Comparison of ENCODE assay signal across 8 cellular contexts in genomic region chr17:40309031-40309937, GRCh38. TPM values are rescaled to one million over a fixed set of nuclear protein-coding genes. Genes with fewer than 3 reads are reported as not detected.
DNase-seq lines count a peak whose midpoint lies in the region; FAIRE-seq and TF ChIP-seq lines count a peak whose summit lies in the region.

Gene RARA, plus strand, starts transcription at chr17:40309180. Its CDS starts 22,039 bp downstream, at chr17:40331219.

- 32% methylated on average over 16 of the region's 20 CpGs for WGBS in mammary epithelial cell (ENCODE audit: low coverage, missing lambda C conversion rate)
- 15 to 22% (median 16%) methylated on average over 19 to 20 of the region's 20 CpGs for WGBS in spleen, 5 donors

- peak within 1 kb of the TSS; percentile 35 for H3K4me2 ChIP-seq in mammary epithelial cell (ENCODE audit: insufficient read depth, low read depth, low read length)

- H2AFZ ChIP-seq in mammary epithelial cell (ENCODE audit: low read depth, low read length): peak within 1 kb of the TSS; percentile 18

- dilution Hi-C loops in mammary epithelial cell (cut with HindIII; ENCODE audit: low sequenced_read_pairs): no loop called here

- in situ Hi-C loops in mammary epithelial cell (cut with MboI; ENCODE audit: low sequenced_read_pairs in 2 of 2) (loop anchor here (5.0 kb wide), 2 partner anchors 38 to 43 kb away; no protein-coding TSS in a partner anchor), KBM-7 (cut with MboI; ENCODE audit: low pct_unique_long_range_greater_than_20kb, low sequenced_read_pairs) (no loop called here)

- no peaks in the 10 kb centered on the region for H3K79me2 ChIP-seq in mammary epithelial cell (ENCODE audit: insufficient read depth, low read length)

- no TSS peak for BruUV-seq in mammary epithelial cell (replicated peaks; lab: Mats Ljungman, UMichigan)

- H3K4me3 ChIP-seq in mammary epithelial cell (replicated peaks in 1 of 3; ENCODE audit: insufficient read depth in 1 of 3, low read depth in 2 of 3, low read length in 3 of 3): peak within 1 kb of the TSS in 2 of 3 experiments; percentile 9 to 39
- peak within 1 kb of the TSS; percentile 41 to 64 for H3K4me3 ChIP-seq in kidney (ENCODE audit: low read length in 2 of 2)
- H3K4me3 ChIP-seq in spleen: peak within 1 kb of the TSS; percentile 16 to 71 (median 38)

- no peak for FAIRE-seq in kidney (lab: Jason Lieb, UNC)

- no peaks in the 10 kb centered on the region for H3K27me3 ChIP-seq in mammary epithelial cell (ENCODE audit: insufficient read depth, low read length)
- H3K27me3 ChIP-seq in spleen (replicated peaks in 1 of 7): no peaks in the 10 kb centered on the region

- CTCF ChIA-PET in mammary epithelial cell (lab: Charles Lee; ENCODE audit: low non-redundant PET): interaction anchor here (0.5 kb wide), 1 partner anchor 224 kb away, joined by 7 read pairs; no protein-coding TSS in a partner anchor

- H3K36me3 ChIP-seq in mammary epithelial cell (ENCODE audit: insufficient read depth, low read length) (no peaks in the 10 kb centered on the region), kidney (ENCODE audit: control insufficient read depth in 1 of 2, insufficient read depth in 2 of 2, low read length in 2 of 2) (no peaks in the 10 kb centered on the region), spleen (no peaks in the 10 kb centered on the region)

- peaks cover 65% of the 10 kb centered on the region for H3K4me1 ChIP-seq in mammary epithelial cell (ENCODE audit: insufficient read depth, low read length)
- peaks cover 71 to 74% of the 10 kb centered on the region in 2 donors for H3K4me1 ChIP-seq in kidney (ENCODE audit: control insufficient read depth in 1 of 2, insufficient read depth in 1 of 2, low read depth in 1 of 2, low read length in 2 of 2)
- peaks cover 60 to 97% (median 85%) of the 10 kb centered on the region in 6 donors for H3K4me1 ChIP-seq in spleen

- H3K27ac ChIP-seq in mammary epithelial cell (ENCODE audit: insufficient read depth, low read depth, low read length) (no peak within 1 kb of the TSS), kidney (ENCODE audit: low read depth in 2 of 2, low read length in 2 of 2) (peak within 1 kb of the TSS; percentile 52 to 54), spleen (peak within 1 kb of the TSS; percentile 16 to 89 (median 84))

- no peaks in the 10 kb centered on the region for H3K9me3 ChIP-seq in mammary epithelial cell (replicated peaks; ENCODE audit: insufficient read depth, low read length)
- H3K9me3 ChIP-seq in kidney (ENCODE audit: control insufficient read depth in 1 of 2, low read length in 2 of 2): no peaks in the 10 kb centered on the region
- H3K9me3 ChIP-seq in spleen: no peaks in the 10 kb centered on the region

- no peaks in the 10 kb centered on the region for H4K20me1 ChIP-seq in mammary epithelial cell (ENCODE audit: insufficient read depth, low read length)

- TF ChIP-seq POLR2A in spleen (IDR thresholded peaks at IDR 0.05): no peak

- intact Hi-C loops in mammary epithelial cell (cut with micrococcal nuclease): no loop called here
- intact Hi-C loops in kidney (cut with DNase I): loop anchor here (5.0 kb wide), 1 partner anchor 43 kb away; no protein-coding TSS in a partner anchor
- intact Hi-C loops in spleen (cut with DNase I; ENCODE audit: low total_unique reads): loop anchor here (10.0 kb wide), 1 partner anchor 226 kb away; no protein-coding TSS in a partner anchor

- H3K9ac ChIP-seq in mammary epithelial cell (ENCODE audit: insufficient read depth, low read length): no peak within 1 kb of the TSS
- peak within 1 kb of the TSS; percentile 39 to 67 for H3K9ac ChIP-seq in kidney (ENCODE audit: low read length in 2 of 2)

- DNase-seq in DMS53 (lab: John Stamatoyannopoulos, UW) (peak; percentile 11), DMS53 treated with DMSO at 0.1 percent for 48 hours (lab: John Stamatoyannopoulos, UW; ENCODE audit: unreplicated experiment) (no peak), NCI-H510A treated with DMSO at 0.1 percent for 48 hours (lab: John Stamatoyannopoulos, UW) (peak; percentile 35), mammary epithelial cell (no peak), kidney (peak; percentile 85), spleen (peak; percentile 87), midbrain (lab: John Stamatoyannopoulos, UW) (no peak), KBM-7 (no peak)

- TF ChIP-seq CTCF in mammary epithelial cell (conservative IDR thresholded peaks at IDR 0.05 in 1 of 2, IDR thresholded peaks at IDR 0.05 in 1 of 2; ENCODE audit: extremely low read depth in 1 of 2, insufficient read depth in 1 of 2, low read depth in 1 of 2, low read length in 2 of 2): no peak
- TF ChIP-seq CTCF in kidney (IDR thresholded peaks at IDR 0.05; ENCODE audit: borderline replicate concordance, extremely low read depth, insufficient read depth): no peak
- no peak for TF ChIP-seq CTCF in spleen (IDR thresholded peaks at IDR 0.05 in 8 of 11, conservative IDR thresholded peaks at IDR 0.05 in 3 of 11)

RNA-seq across cellular contexts. Expression of gene RARA, which starts in this region (rescaled TPM):
- total RNA-seq in mammary epithelial cell: 10 to 100 TPM; 12.7 to 26.6 TPM
- 6.9 TPM for polyA plus RNA-seq in mammary epithelial cell
- 18.5 TPM for polyA minus RNA-seq in mammary epithelial cell
- 45.7 TPM for total RNA-seq in kidney
- polyA plus RNA-seq in kidney (ENCODE audit: insufficient read depth, low read depth, low replicate concordance): 22.5 TPM
- total RNA-seq in spleen: 10 to 100 TPM; 56.6 to 95.1 (median 71.2) TPM
- 10 to 100 TPM; 13.3 to 28.3 (median 14.8) TPM for polyA plus RNA-seq in spleen

Comparison
In these comparisons a context has a peak if more than half of its experiments do, and no peak if none do; other contexts are left out.
1. DNase-seq: peak in DMS53 (single experiment), NCI-H510A treated with DMSO at 0.1 percent for 48 hours (single experiment), kidney (single experiment) and spleen (single experiment); none in DMS53 treated with DMSO at 0.1 percent for 48 hours (single experiment), mammary epithelial cell (single experiment), midbrain (single experiment) and KBM-7 (single experiment).
2. Peak in every context shown above with its lines, with median percentiles within 50 percentile points of each other: H3K4me3 ChIP-seq.